ENCODE assay signal across 8 cellular contexts in the genomic region with DNA sequence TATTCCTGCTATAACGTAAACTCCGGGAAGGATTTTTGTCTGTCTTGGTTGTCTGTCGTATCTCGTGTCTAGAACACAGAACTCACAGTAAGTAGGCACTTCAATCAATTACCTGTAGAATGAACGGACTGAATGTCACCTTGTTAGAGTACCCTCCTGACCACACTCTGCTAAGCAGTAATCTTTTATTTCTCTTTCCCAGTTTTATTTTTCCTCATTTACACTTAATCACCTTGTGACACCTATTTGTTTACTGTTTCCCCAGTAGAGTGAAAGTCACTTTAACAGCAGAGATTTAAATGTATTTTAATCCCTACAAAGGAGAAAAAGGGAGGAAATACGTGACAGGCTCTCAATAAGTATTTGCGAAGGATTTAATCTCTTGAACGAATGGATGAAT. TPM values are rescaled to one million over a fixed set of nuclear protein-coding genes. Genes with fewer than 3 reads are reported as not detected.
DNase-seq lines count a peak whose midpoint lies in the region; ATAC-seq and TF ChIP-seq lines count a peak whose summit lies in the region.

No MANE protein-coding gene starts in this region.

- H3K36me3 ChIP-seq in hepatocyte (replicated peaks; ENCODE audit: insufficient read depth, low read depth) (no peaks in the 10 kb centered on the region), stomach smooth muscle (ENCODE audit: control insufficient read depth in 2 of 2, insufficient read depth in 2 of 2, low read length in 2 of 2) (no peaks in the 10 kb centered on the region)

- DNase-seq in NCI-H345 treated with DMSO at 0.1 percent for 48 hours (lab: John Stamatoyannopoulos, UW; ENCODE audit: unreplicated experiment) (peak; percentile 37), NCI-H345 (lab: John Stamatoyannopoulos, UW) (no peak), hepatocyte (ENCODE audit: low spot score) (no peak), GM19240 (ENCODE audit: insufficient read length, low spot score) (no peak)

- peak overlapping the region; percentile 64 for H2AFZ ChIP-seq in hepatocyte

- H3K79me2 ChIP-seq in hepatocyte = peaks cover 40% of the 10 kb centered on the region

- H3K4me2 ChIP-seq in hepatocyte = peak overlapping the region; percentile 77

- TF ChIP-seq CTCF in VCaP (conservative IDR thresholded peaks at IDR 0.05) = no peak
- TF ChIP-seq CTCF in hepatocyte (IDR thresholded peaks at IDR 0.05; ENCODE audit: poor library complexity) = no peak

- ATAC-seq in GM21528 (IDR thresholded peaks at IDR 0.05; ENCODE audit: low FRiP score, unreplicated experiment) = no peak
- ATAC-seq in GM18511 (IDR thresholded peaks at IDR 0.05; ENCODE audit: unreplicated experiment) = no peak

- H3K9ac ChIP-seq in stomach smooth muscle (ENCODE audit: low read length in 2 of 2) = peak overlapping the region; percentile 58 to 81

- no peaks in the 10 kb centered on the region for H3K9me2 ChIP-seq in hepatocyte (replicated peaks; ENCODE audit: insufficient read depth)

- peak overlapping the region; percentile 28 for H3K4me3 ChIP-seq in hepatocyte
- peak overlapping the region; percentile 86 for H3K4me3 ChIP-seq in stomach smooth muscle (ENCODE audit: low read length in 2 of 2)

- peaks cover 5% of the 10 kb centered on the region for H4K20me1 ChIP-seq in hepatocyte (ENCODE audit: insufficient read depth, poor library complexity, severe bottlenecking)

- no peaks in the 10 kb centered on the region for H3K27me3 ChIP-seq in hepatocyte
- H3K27me3 ChIP-seq in stomach smooth muscle (ENCODE audit: control insufficient read depth in 1 of 2, insufficient read depth in 2 of 2, low read length in 2 of 2) = no peaks in the 10 kb centered on the region

- H3K9me3 ChIP-seq in hepatocyte (ENCODE audit: low read depth) (no peaks in the 10 kb centered on the region), stomach smooth muscle (ENCODE audit: control insufficient read depth in 2 of 2, low read length in 2 of 2) (no peaks in the 10 kb centered on the region)

- peaks cover 4% of the 10 kb centered on the region for H3K4me1 ChIP-seq in hepatocyte (ENCODE audit: insufficient read depth)
- H3K4me1 ChIP-seq in stomach smooth muscle (ENCODE audit: control insufficient read depth, insufficient read depth, low read length) = peaks cover 6% of the 10 kb centered on the region

- peak overlapping the region; percentile 85 for H3K27ac ChIP-seq in VCaP
- H3K27ac ChIP-seq in hepatocyte = peak overlapping the region; percentile 97
- peak overlapping the region; percentile 71 for H3K27ac ChIP-seq in stomach smooth muscle (ENCODE audit: low read length)

- 44% methylated on average over 8 of the region's 8 CpGs for WGBS in hepatocyte (ENCODE audit: low lambda C conversion rate, missing lambda C conversion rate)

RNA-seq across cellular contexts. Expression of a gene that starts 0.5 kb away (rescaled TPM):
- total RNA-seq in hepatocyte = 41.7 and 42.2 TPM in 2 replicates
- 24.8 and 31.1 TPM in 2 replicates for polyA plus RNA-seq in hepatocyte
